Comparison of ENCODE assay signal across 11 cellular contexts in genomic region chr18:46334200-46334553, GRCh38.
DNase-seq lines count a peak whose midpoint lies in the region; ATAC-seq, FAIRE-seq and TF ChIP-seq lines count a peak whose summit lies in the region.
"Had no signal": no experiment of that assay in that cellular context is flagged by ENCODE, and none has a peak within 500 bp of the region (broad histone marks: within the 10 kb centered on the region; RNA-seq: fewer than 3 reads in every experiment).

No MANE protein-coding gene starts in this region.

- H3K36me3 Mint-ChIP-seq in CD4-positive, alpha-beta T cell (ENCODE audit: low read depth) = no peaks in the 10 kb centered on the region

- peaks cover 35% of the 10 kb centered on the region for H3K27me3 ChIP-seq in CD4-positive, alpha-beta T cell (ENCODE audit: control insufficient read depth, insufficient read depth, low read length)
- H3K27me3 ChIP-seq in ovary = no peaks in the 10 kb centered on the region

- H3K9me3 Mint-ChIP-seq in CD4-positive, alpha-beta T cell = no peaks in the 10 kb centered on the region

- CTCF ChIA-PET in CD4-positive, alpha-beta T cell (lab: Charles Lee) = no interaction called here

- 0 to 2% (median 1%) methylated on average over 1 to 45 of the region's 45 CpGs for WGBS in ovary, 3 donors

- no peak for FAIRE-seq in H54 (lab: Jason Lieb, UNC)
- FAIRE-seq: GM12878 had no signal

- no peak for TF ChIP-seq EP300 in ovary (IDR thresholded peaks at IDR 0.05)

- no peak overlapping the region for H3K27ac ChIP-seq in CD4-positive, alpha-beta T cell (ENCODE audit: low read depth, low read length)
- H3K27ac ChIP-seq in ovary = no peak overlapping the region

- H3K4me1 Mint-ChIP-seq in CD4-positive, alpha-beta T cell (ENCODE audit: low read depth) = peaks cover 21% of the 10 kb centered on the region

- H3K27ac Mint-ChIP-seq in CD4-positive, alpha-beta T cell = no peak overlapping the region

- no peak for TF ChIP-seq CTCF in CD4-positive, alpha-beta T cell (IDR thresholded peaks at IDR 0.05)
- TF ChIP-seq CTCF in NB4 (IDR thresholded peaks at IDR 0.05; ENCODE audit: low read depth, low read length) = no peak
- TF ChIP-seq CTCF in epithelial cell of esophagus (IDR thresholded peaks at IDR 0.05; ENCODE audit: insufficient read depth, low read depth, low read length, missing control alignments) = no peak
- no peak for TF ChIP-seq CTCF in ovary (IDR thresholded peaks at IDR 0.05)

- no peak for ATAC-seq in CD4-positive, alpha-beta T cell (ENCODE audit: poor library complexity)
- no peak for ATAC-seq in GM18870 (IDR thresholded peaks at IDR 0.05; ENCODE audit: unreplicated experiment)
- ATAC-seq: GM12878 had no signal

- POLR2A ChIA-PET in CD4-positive, alpha-beta T cell (lab: Charles Lee) = no interaction called here

- no peaks in the 10 kb centered on the region for H3K9me3 ChIP-seq in CD4-positive, alpha-beta T cell (ENCODE audit: control insufficient read depth, low read length)
- no peaks in the 10 kb centered on the region for H3K9me3 ChIP-seq in ovary

- peaks cover 73% of the 10 kb centered on the region for H3K27me3 Mint-ChIP-seq in CD4-positive, alpha-beta T cell

- peak overlapping the region; percentile 75 for H3K4me3 Mint-ChIP-seq in CD4-positive, alpha-beta T cell

- H3K4me3 ChIP-seq in NB4 (ENCODE audit: low read depth, low read length) (peak overlapping the region; percentile 26), epithelial cell of esophagus (ENCODE audit: low read length) (peak overlapping the region; percentile 63), ovary (peak overlapping the region; percentile 34)
- H3K4me3 ChIP-seq: GM12878 had no signal

- no peaks in the 10 kb centered on the region for H3K36me3 ChIP-seq in ovary

- intact Hi-C loops in CD4-positive, alpha-beta T cell (cut with DNase I, micrococcal nuclease) = no loop called here
- intact Hi-C loops in ovary (cut with DNase I) = no loop called here

- H3K4me1 ChIP-seq in ovary (ENCODE audit: insufficient read depth) = peaks cover 3% of the 10 kb centered on the region

- TF ChIP-seq POLR2A in NB4 (IDR thresholded peaks at IDR 0.05; ENCODE audit: extremely low read depth, insufficient read length) (no peak), ovary (IDR thresholded peaks at IDR 0.05) (no peak), H54 (IDR thresholded peaks at IDR 0.05; ENCODE audit: low read depth, low read length) (no peak)

- DNase-seq in CD4-positive, alpha-beta T cell = peak in 1 of 10 experiments; percentile 25
- DNase-seq in NB4 (ENCODE audit: low read depth) (no peak), epithelial cell of esophagus (ENCODE audit: low read depth) (peak; percentile 17), ovary (no peak), H54 (ENCODE audit: insufficient read length, low spot score) (no peak), NCI-H2171 treated with DMSO at 0.1 percent for 48 hours (lab: John Stamatoyannopoulos, UW) (no peak), ecto neural progenitor cell (ENCODE audit: low spot score) (no peak)
- DNase-seq: KBM-7; stimulated activated CD4-positive, alpha-beta T cell treated with anti-CD3 and anti-CD28 coated beads, Interleukin-12 subunit alpha, Interleukin-12 subunit beta, amount 100 ng/mL, for 4 hours had no signal
